In the genomic region with DNA sequence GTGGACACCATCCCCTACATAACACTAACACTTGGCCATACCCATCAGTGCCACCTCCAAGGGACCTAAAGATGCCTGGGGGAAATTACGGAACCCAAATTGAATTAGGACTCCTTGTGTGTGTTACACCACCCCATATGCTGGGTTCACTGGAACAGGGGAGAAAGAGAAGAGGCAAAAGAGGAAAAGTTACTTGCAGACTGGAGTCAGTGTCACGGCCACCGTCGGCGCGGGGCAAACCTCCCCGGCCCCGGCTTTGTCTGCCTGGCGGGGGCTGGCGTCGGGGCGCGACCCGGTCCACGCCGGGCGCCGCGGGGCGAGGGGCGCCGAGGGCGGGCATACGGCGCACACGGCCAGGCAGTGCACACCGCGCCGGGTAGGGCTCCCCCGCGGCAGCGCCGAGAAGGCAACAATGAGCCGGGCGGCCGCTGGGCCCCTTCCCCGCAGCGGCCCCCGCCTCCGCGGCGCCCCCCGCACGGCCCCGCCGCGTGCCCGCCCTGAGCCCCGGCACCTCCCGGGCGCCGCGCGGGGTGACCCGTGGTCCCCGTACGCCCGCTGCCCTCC, we compare ENCODE assay signal across 8 cellular contexts.
A peak's percentile ranks its signal among the peaks of the same experiment; 100 is the strongest.
DNase-seq lines count a peak whose midpoint lies in the region; ATAC-seq and TF ChIP-seq lines count a peak whose summit lies in the region.

No MANE protein-coding gene starts in this region.

- peaks cover 52% of the 10 kb centered on the region for H3K36me3 Mint-ChIP-seq in Caco-2 (ENCODE audit: insufficient read depth, unreplicated experiment)

- peaks cover 15% of the 10 kb centered on the region for H3K36me3 ChIP-seq in Caco-2 (ENCODE audit: control insufficient read depth, insufficient read depth, low read length)
- no peaks in the 10 kb centered on the region for H3K36me3 ChIP-seq in Loucy (ENCODE audit: insufficient read depth, low read length)
- no peaks in the 10 kb centered on the region for H3K36me3 ChIP-seq in adrenal gland (replicated peaks in 1 of 2)
- peaks cover 0 to 28% (median 7%) of the 10 kb centered on the region in 6 donors for H3K36me3 ChIP-seq in spleen

- intact Hi-C loops in Caco-2 (cut with micrococcal nuclease; ENCODE audit: unreplicated experiment) = loop anchor here (2.0 to 5.0 kb wide), 7 partner anchors 49 to 234 kb away; a partner anchor contains a TSS
- intact Hi-C loops in adrenal gland (cut with DNase I) = loop anchor here in 1 of 2 donors (10.0 kb wide), 1 partner anchor 221 kb away; no protein-coding TSS in a partner anchor
- intact Hi-C loops in spleen (cut with DNase I; ENCODE audit: low total_unique reads) = no loop called here

- H4K20me1 ChIP-seq in Loucy (ENCODE audit: insufficient read depth, low read length, poor library complexity, severe bottlenecking) = peaks cover 12% of the 10 kb centered on the region

- H2AFZ ChIP-seq in Loucy (ENCODE audit: low read length) = peak overlapping the region; percentile 13; the same call in 1 of the 2 replicates

- H3K9me3 ChIP-seq in Caco-2 (no peaks in the 10 kb centered on the region), Loucy (ENCODE audit: insufficient read depth, low read depth, low read length) (no peaks in the 10 kb centered on the region), adrenal gland (replicated peaks in 1 of 3) (no peaks in the 10 kb centered on the region), iPS-18c (ENCODE audit: control insufficient read depth, insufficient read depth, low read length) (no peaks in the 10 kb centered on the region), spleen (no peaks in the 10 kb centered on the region)

- H3K4me1 ChIP-seq in Caco-2 = peaks cover 44% of the 10 kb centered on the region
- H3K4me1 ChIP-seq in Loucy (ENCODE audit: insufficient read depth, low read length, poor library complexity, severe bottlenecking) = peaks cover 44% of the 10 kb centered on the region
- peaks cover 19 to 36% of the 10 kb centered on the region in 2 donors for H3K4me1 ChIP-seq in adrenal gland (replicated peaks in 1 of 2)
- H3K4me1 ChIP-seq in spleen = peaks cover 17 to 80% (median 58%) of the 10 kb centered on the region in 6 donors

- POLR2A ChIA-PET in Caco-2 (lab: Charles Lee) = no interaction called here

- TF ChIP-seq POLR2A in adrenal gland (IDR thresholded peaks at IDR 0.05) (no peak), spleen (IDR thresholded peaks at IDR 0.05) (no peak)

- H3K4me1 Mint-ChIP-seq in Caco-2 (ENCODE audit: low read depth, unreplicated experiment) = peaks cover 38% of the 10 kb centered on the region

- peak overlapping the region in 2 of 5 donors; percentile 40 to 81 for H3K27ac ChIP-seq in adrenal gland
- peak overlapping the region in 7 of 8 donors; percentile 72 to 92 (median 83) for H3K27ac ChIP-seq in spleen

- H3K4me2 ChIP-seq in Loucy (ENCODE audit: low read depth, low read length, poor library complexity, severe bottlenecking) = peak overlapping the region; percentile 73

- CTCF ChIA-PET in Caco-2 (lab: Charles Lee) = no interaction called here

- peak overlapping the region; percentile 89 for H3K27ac Mint-ChIP-seq in Caco-2 (ENCODE audit: unreplicated experiment)

- H3F3A ChIP-seq in Loucy (ENCODE audit: low read depth) = no peaks in the 10 kb centered on the region

- H3K9me3 Mint-ChIP-seq in Caco-2 (ENCODE audit: unreplicated experiment) = no peaks in the 10 kb centered on the region

- no peaks in the 10 kb centered on the region for H3K27me3 Mint-ChIP-seq in Caco-2 (ENCODE audit: insufficient read depth, unreplicated experiment)

- no TSS peak for BruUV-seq in Caco-2 (replicated peaks; lab: Mats Ljungman, UMichigan)

- DNase-seq in Caco-2 = no peak
- peak in 1 of 7 donors; percentile 16 for DNase-seq in adrenal gland
- peak; percentile 87 for DNase-seq in spleen
- no peak for DNase-seq in Ammon's horn (ENCODE audit: low spot score)
- no peak for DNase-seq in KG1 (lab: John Stamatoyannopoulos, UW)

- ATAC-seq in GM21390 (IDR thresholded peaks at IDR 0.05; ENCODE audit: unreplicated experiment) = peak; percentile 9

- TF ChIP-seq CTCF in Caco-2 (IDR thresholded peaks at IDR 0.05; ENCODE audit: insufficient read depth in 1 of 2, low read depth in 1 of 2, low read length in 1 of 2, severe bottlenecking in 1 of 2, unreplicated experiment in 1 of 2) (no peak), Loucy (conservative IDR thresholded peaks at IDR 0.05; ENCODE audit: low read length) (no peak), adrenal gland (IDR thresholded peaks at IDR 0.05) (no peak), spleen (IDR thresholded peaks at IDR 0.05 in 8 of 11, conservative IDR thresholded peaks at IDR 0.05 in 3 of 11) (no peak)

- no peaks in the 10 kb centered on the region for H3K27me3 ChIP-seq in Caco-2 (replicated peaks; ENCODE audit: control insufficient read depth, insufficient read depth, low read length)
- H3K27me3 ChIP-seq in Loucy (ENCODE audit: insufficient read depth, low read length, poor library complexity, severe bottlenecking) = no peaks in the 10 kb centered on the region
- no peaks in the 10 kb centered on the region for H3K27me3 ChIP-seq in adrenal gland
- peaks cover 0 to 19% (median 0%) of the 10 kb centered on the region in 7 donors for H3K27me3 ChIP-seq in spleen (replicated peaks in 1 of 7)

- peak overlapping the region; percentile 98 for H3K4me3 Mint-ChIP-seq in Caco-2 (ENCODE audit: unreplicated experiment)

- WGBS in adrenal gland, 4 donors = 0 to 1% (median 1%) methylated on average over 7 to 58 of the region's 58 CpGs
- 0 to 1% (median 0%) methylated on average over 28 to 58 of the region's 58 CpGs for WGBS in spleen, 5 donors

- H3K9me2 ChIP-seq in Loucy (replicated peaks; ENCODE audit: low read depth, low read length) = no peaks in the 10 kb centered on the region

- H3K9ac ChIP-seq in Loucy (ENCODE audit: low read depth, low read length, poor library complexity, severe bottlenecking) = peak overlapping the region; percentile 65

- H3K4me3 ChIP-seq in Caco-2 (ENCODE audit: low read depth, low read length) (peak overlapping the region; percentile 49), Loucy (ENCODE audit: low read length, poor library complexity, severe bottlenecking) (peak overlapping the region; percentile 82), adrenal gland (peak overlapping the region in 3 of 4 donors; percentile 11 to 75 (median 33)), iPS-18c (ENCODE audit: insufficient read depth, low read depth, low read length) (peak overlapping the region; percentile 74), spleen (peak overlapping the region; percentile 29 to 84 (median 58))

- H3K79me2 ChIP-seq in Loucy (ENCODE audit: insufficient read depth, low read length) = peaks cover 35% of the 10 kb centered on the region
